ENCODE assay signal across 8 cellular contexts in the genomic region with DNA sequence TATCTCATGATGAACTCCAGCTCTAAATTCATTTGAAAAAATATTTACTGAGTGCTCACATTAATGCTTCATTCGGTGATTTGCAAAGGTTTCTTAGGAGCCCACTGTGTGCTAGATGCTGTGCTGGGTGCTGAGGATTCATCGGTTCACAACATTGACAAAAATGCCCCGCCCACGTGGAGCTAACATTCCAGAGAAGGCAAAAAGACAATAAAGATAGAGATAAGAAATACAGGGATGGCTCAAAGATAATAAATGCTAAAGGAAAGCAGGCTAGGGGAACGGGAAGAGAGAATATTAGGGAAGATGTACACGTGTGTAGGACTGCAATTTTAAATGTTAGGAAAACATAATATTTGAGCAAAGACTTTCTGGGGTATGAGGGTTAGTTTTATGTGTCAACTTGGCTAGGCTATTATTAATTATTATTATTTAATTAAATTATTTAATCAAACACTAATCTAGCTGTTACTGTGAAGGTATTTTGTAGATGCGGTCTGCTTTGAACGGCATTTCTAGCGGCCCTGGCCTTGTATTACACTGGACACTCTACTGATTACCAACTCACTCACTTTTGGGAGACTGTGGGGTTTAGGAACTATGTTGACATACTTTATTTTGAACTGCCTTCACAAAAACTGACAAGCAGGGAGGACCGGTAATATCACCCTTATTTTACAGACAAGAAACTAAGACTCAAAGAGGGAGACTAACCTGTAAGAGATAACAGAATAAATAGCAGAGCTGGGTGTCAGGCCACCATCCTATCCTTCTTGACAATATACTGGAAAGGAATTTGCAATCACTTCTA.
DNase-seq lines count a peak whose midpoint lies in the region; ATAC-seq and TF ChIP-seq lines count a peak whose summit lies in the region.

No MANE protein-coding gene starts in this region.

- no peak for DNase-seq in activated T-cell treated with anti-CD3 and anti-CD28 coated beads, Interleukin-2, amount 50 U/mL, for 72 hours
- no peak for DNase-seq in activated T-cell treated with anti-CD3 and anti-CD28 coated beads, Interleukin-2, amount 50 U/mL, for 1 hour
- DNase-seq in adipocyte (ENCODE audit: low read depth) (peak; percentile 19), left lung (no peak), posterior cingulate gyrus (no peak), NK-92 (lab: John Stamatoyannopoulos, UW; ENCODE audit: unreplicated experiment) (no peak)

- peaks cover 0 to 4% of the 10 kb centered on the region in 2 donors for H3K36me3 Mint-ChIP-seq in activated T-cell treated with anti-CD3 and anti-CD28 coated beads, Interleukin-2, amount 50 U/mL, for 72 hours (ENCODE audit: insufficient read depth in 2 of 2)

- WGBS in thymus = 91% methylated on average over 10 of the region's 10 CpGs

- H3K27ac ChIP-seq in left lung (peak overlapping the region; percentile 96 to 98), thymus (ENCODE audit: low read depth) (peak overlapping the region; percentile 97)

- no peak for TF ChIP-seq CTCF in left lung (IDR thresholded peaks at IDR 0.05)

- peak overlapping the region; percentile 98 for H3K9ac ChIP-seq in adipocyte (ENCODE audit: low read length)

- peak overlapping the region; percentile 88 to 96 for H3K4me3 Mint-ChIP-seq in activated T-cell treated with anti-CD3 and anti-CD28 coated beads, Interleukin-2, amount 50 U/mL, for 72 hours

- intact Hi-C loops in left lung (cut with DNase I) (loop anchor here in 1 of 2 donors (5.0 to 10.0 kb wide), 2 partner anchors 61 to 269 kb away; a partner anchor contains a TSS), posterior cingulate gyrus (cut with DNase I) (loop anchor here (5.0 kb wide), 3 partner anchors 111 to 196 kb away; a partner anchor contains a TSS)

- H3K27me3 ChIP-seq in adipocyte (replicated peaks; ENCODE audit: control insufficient read depth, insufficient read depth, low read length) (no peaks in the 10 kb centered on the region), left lung (no peaks in the 10 kb centered on the region), thymus (ENCODE audit: control insufficient read depth, insufficient read depth) (no peaks in the 10 kb centered on the region)

- H3K27ac Mint-ChIP-seq in activated T-cell treated with anti-CD3 and anti-CD28 coated beads, Interleukin-2, amount 50 U/mL, for 72 hours = peak overlapping the region; percentile 93

- H3K36me3 ChIP-seq in adipocyte (ENCODE audit: control insufficient read depth, insufficient read depth, low read length, severe bottlenecking) (no peaks in the 10 kb centered on the region), left lung (no peaks in the 10 kb centered on the region), thymus (ENCODE audit: control insufficient read depth, insufficient read depth) (no peaks in the 10 kb centered on the region)

- H3K4me1 ChIP-seq in adipocyte (ENCODE audit: control insufficient read depth, insufficient read depth, low read length) (peaks cover 34% of the 10 kb centered on the region), left lung (peaks cover 8 to 43% of the 10 kb centered on the region in 2 donors), thymus (ENCODE audit: control insufficient read depth, insufficient read depth, low read length) (peaks cover 11% of the 10 kb centered on the region)

- no peaks in the 10 kb centered on the region for H3K9me3 Mint-ChIP-seq in activated T-cell treated with anti-CD3 and anti-CD28 coated beads, Interleukin-2, amount 50 U/mL, for 72 hours

- H3K9me3 ChIP-seq in adipocyte (ENCODE audit: control insufficient read depth, low read length) (no peaks in the 10 kb centered on the region), left lung (no peaks in the 10 kb centered on the region), thymus (ENCODE audit: control insufficient read depth) (no peaks in the 10 kb centered on the region)

- H3K4me1 Mint-ChIP-seq in activated T-cell treated with anti-CD3 and anti-CD28 coated beads, Interleukin-2, amount 50 U/mL, for 72 hours (ENCODE audit: low read depth) = peaks cover 68% of the 10 kb centered on the region

- no peaks in the 10 kb centered on the region for H3K27me3 Mint-ChIP-seq in activated T-cell treated with anti-CD3 and anti-CD28 coated beads, Interleukin-2, amount 50 U/mL, for 72 hours (ENCODE audit: low read depth)

- H3K4me3 ChIP-seq in adipocyte (ENCODE audit: low read length) (peak overlapping the region; percentile 96), left lung (peak overlapping the region in 1 of 2 donors; percentile 66), thymus (ENCODE audit: low read length) (peak overlapping the region; percentile 80)

- no peak for ATAC-seq in activated T-cell treated with anti-CD3 and anti-CD28 coated beads, Interleukin-2, amount 50 U/mL, for 72 hours (replicated peaks in 1 of 2)
- ATAC-seq in left lung (no peak), HG03025 (IDR thresholded peaks at IDR 0.05; ENCODE audit: low FRiP score, unreplicated experiment) (no peak)
